13 cellular contexts compared by ENCODE assay signal in genomic region chr20:38723982-38724602, GRCh38. TPM values are rescaled to one million over a fixed set of nuclear protein-coding genes. Genes with fewer than 3 reads are reported as not detected.
DNase-seq lines count a peak whose midpoint lies in the region; ATAC-seq and TF ChIP-seq lines count a peak whose summit lies in the region.
"Had no signal": no experiment of that assay in that cellular context is flagged by ENCODE, and none has a peak within 500 bp of the region (broad histone marks: within the 10 kb centered on the region; RNA-seq: fewer than 3 reads in every experiment).

Gene SLC32A1, plus strand, starts transcription at chr20:38724486. Its CDS starts 239 bp downstream, at chr20:38724725.

- H3K36me3 ChIP-seq in CD8-positive, alpha-beta memory T cell (ENCODE audit: insufficient read depth, low read length): no peaks in the 10 kb centered on the region
- H3K36me3 ChIP-seq in naive thymus-derived CD4-positive, alpha-beta T cell (ENCODE audit: control insufficient read depth in 2 of 3, insufficient read depth in 3 of 3, low read length in 3 of 3): no peaks in the 10 kb centered on the region

- no peaks in the 10 kb centered on the region for H3K36me3 Mint-ChIP-seq in CD8-positive, alpha-beta memory T cell
- H3K36me3 Mint-ChIP-seq in activated naive CD8-positive, alpha-beta T cell: no peaks in the 10 kb centered on the region
- H3K36me3 Mint-ChIP-seq in naive thymus-derived CD4-positive, alpha-beta T cell: peaks cover 0 to 8% (median 0%) of the 10 kb centered on the region in 5 donors

- H3K4me1 Mint-ChIP-seq in CD8-positive, alpha-beta memory T cell: peaks cover 36 to 46% (median 42%) of the 10 kb centered on the region in 3 donors
- H3K4me1 Mint-ChIP-seq in activated naive CD8-positive, alpha-beta T cell (ENCODE audit: low read depth): peaks cover 39% of the 10 kb centered on the region
- peaks cover 39 to 52% (median 44%) of the 10 kb centered on the region in 7 donors for H3K4me1 Mint-ChIP-seq in naive thymus-derived CD4-positive, alpha-beta T cell

- ATAC-seq in naive thymus-derived CD4-positive, alpha-beta T cell: no peak
- ATAC-seq in HG03045 (IDR thresholded peaks at IDR 0.05; ENCODE audit: unreplicated experiment) (no peak), HG02571 (IDR thresholded peaks at IDR 0.05; ENCODE audit: unreplicated experiment) (no peak)
- ATAC-seq: HCT116 had no signal

- CTCF ChIA-PET in CD8-positive, alpha-beta memory T cell (lab: Charles Lee): no interaction called here
- CTCF ChIA-PET in HEK293T (lab: Yijun Ruan, JAX): interaction anchor here (0.5 to 3.1 kb wide), 3 partner anchors 66 to 103 kb away, joined by 3 to 7 read pairs (median 5); no protein-coding TSS in a partner anchor
- CTCF ChIA-PET in naive thymus-derived CD4-positive, alpha-beta T cell (lab: Charles Lee): interaction anchor here (1.1 kb wide), 1 partner anchor 91 kb away, joined by 3 read pairs; no protein-coding TSS in a partner anchor

- H3K27me3 ChIP-seq in CD8-positive, alpha-beta memory T cell (ENCODE audit: insufficient read depth, low read length, poor library complexity, severe bottlenecking): peaks cover 83% of the 10 kb centered on the region
- H3K27me3 ChIP-seq in naive thymus-derived CD4-positive, alpha-beta T cell (ENCODE audit: control insufficient read depth in 2 of 2, insufficient read depth in 2 of 2, low read length in 2 of 2): peaks cover 23 to 31% of the 10 kb centered on the region in 2 donors

- no peak within 1 kb of the TSS for H3K27ac ChIP-seq in CD8-positive, alpha-beta memory T cell (ENCODE audit: low read depth, low read length)
- no peak within 1 kb of the TSS for H3K27ac ChIP-seq in naive thymus-derived CD4-positive, alpha-beta T cell (ENCODE audit: low read depth, low read length)

- H3K4me3 Mint-ChIP-seq in CD8-positive, alpha-beta memory T cell: peak within 1 kb of the TSS; percentile 50 to 66 (median 59)
- H3K4me3 Mint-ChIP-seq in activated naive CD8-positive, alpha-beta T cell: peak within 1 kb of the TSS; percentile 55
- H3K4me3 Mint-ChIP-seq in naive thymus-derived CD4-positive, alpha-beta T cell: peak within 1 kb of the TSS; percentile 29 to 74 (median 51)

- intact Hi-C loops in naive thymus-derived CD4-positive, alpha-beta T cell (cut with micrococcal nuclease): no loop called here

- peaks cover 0 to 10% (median 5%) of the 10 kb centered on the region in 5 donors for H3K9me3 Mint-ChIP-seq in CD8-positive, alpha-beta memory T cell
- no peaks in the 10 kb centered on the region for H3K9me3 Mint-ChIP-seq in activated naive CD8-positive, alpha-beta T cell (ENCODE audit: low read depth)
- peaks cover 0 to 12% (median 0%) of the 10 kb centered on the region in 11 donors for H3K9me3 Mint-ChIP-seq in naive thymus-derived CD4-positive, alpha-beta T cell

- peaks cover 67 to 82% of the 10 kb centered on the region in 2 donors for H3K27me3 Mint-ChIP-seq in CD8-positive, alpha-beta memory T cell
- peaks cover 64% of the 10 kb centered on the region for H3K27me3 Mint-ChIP-seq in activated naive CD8-positive, alpha-beta T cell
- H3K27me3 Mint-ChIP-seq in naive thymus-derived CD4-positive, alpha-beta T cell: peaks cover 73 to 93% (median 86%) of the 10 kb centered on the region in 5 donors

- POLR2A ChIA-PET in CD8-positive, alpha-beta memory T cell (lab: Charles Lee): no interaction called here
- POLR2A ChIA-PET in HEK293T (lab: Yijun Ruan, JAX): interaction anchor here (1.2 kb wide), 1 partner anchor 66 kb away, joined by 3 read pairs; no protein-coding TSS in a partner anchor
- POLR2A ChIA-PET in naive thymus-derived CD4-positive, alpha-beta T cell (lab: Charles Lee): no interaction called here

- no peak within 1 kb of the TSS for H3K4me3 ChIP-seq in CD8-positive, alpha-beta memory T cell (ENCODE audit: low read length)
- no peak within 1 kb of the TSS for H3K4me3 ChIP-seq in naive thymus-derived CD4-positive, alpha-beta T cell (ENCODE audit: low read length)

- peak within 1 kb of the TSS in 5 of 8 donors; percentile 3 to 75 (median 21) for H3K27ac Mint-ChIP-seq in CD8-positive, alpha-beta memory T cell
- H3K27ac Mint-ChIP-seq in activated naive CD8-positive, alpha-beta T cell: no peak within 1 kb of the TSS
- H3K27ac Mint-ChIP-seq in naive thymus-derived CD4-positive, alpha-beta T cell: peak within 1 kb of the TSS in 2 of 9 donors; percentile 45 to 80

- no peak for DNase-seq in CD8-positive, alpha-beta memory T cell
- DNase-seq in HEK293T (ENCODE audit: extremely low spot score): peak; percentile 45
- DNase-seq in naive thymus-derived CD4-positive, alpha-beta T cell: peak in 1 of 9 donors; percentile 23
- no peak for DNase-seq in OCI-M1 (lab: John Stamatoyannopoulos, UW)
- DNase-seq in Kasumi-1 (lab: John Stamatoyannopoulos, UW): no peak
- DNase-seq: aorta, hippocampal formation had no signal

- H3K9me3 ChIP-seq in CD8-positive, alpha-beta memory T cell (ENCODE audit: low read length): no peaks in the 10 kb centered on the region
- no peaks in the 10 kb centered on the region for H3K9me3 ChIP-seq in naive thymus-derived CD4-positive, alpha-beta T cell (ENCODE audit: control insufficient read depth in 2 of 3, low read length in 3 of 3)

- peaks cover 37% of the 10 kb centered on the region for H3K4me1 ChIP-seq in CD8-positive, alpha-beta memory T cell (ENCODE audit: insufficient read depth, low read length)
- peaks cover 10 to 28% of the 10 kb centered on the region in 2 donors for H3K4me1 ChIP-seq in naive thymus-derived CD4-positive, alpha-beta T cell (ENCODE audit: control insufficient read depth in 2 of 2, insufficient read depth in 2 of 2, low read length in 2 of 2)

TF ChIP-seq in HEK293T, 16 proteins besides CTCF, POLR2A, EP300 and RAD21:
- TF ChIP-seq CTBP1 (IDR thresholded peaks at IDR 0.05; ENCODE audit: borderline replicate concordance) (no peak), TARDBP (IDR thresholded peaks at IDR 0.05) (no peak), NFRKB (IDR thresholded peaks at IDR 0.05) (no peak), ELF4 (IDR thresholded peaks at IDR 0.05) (no peak), LEF1 (IDR thresholded peaks at IDR 0.05; ENCODE audit: borderline replicate concordance) (no peak), L3MBTL2 (conservative IDR thresholded peaks at IDR 0.05) (no peak), ARNT (IDR thresholded peaks at IDR 0.05) (no peak), HDGF (IDR thresholded peaks at IDR 0.05; ENCODE audit: borderline replicate concordance) (no peak)
- TF ChIP-seq, protein P1, sequence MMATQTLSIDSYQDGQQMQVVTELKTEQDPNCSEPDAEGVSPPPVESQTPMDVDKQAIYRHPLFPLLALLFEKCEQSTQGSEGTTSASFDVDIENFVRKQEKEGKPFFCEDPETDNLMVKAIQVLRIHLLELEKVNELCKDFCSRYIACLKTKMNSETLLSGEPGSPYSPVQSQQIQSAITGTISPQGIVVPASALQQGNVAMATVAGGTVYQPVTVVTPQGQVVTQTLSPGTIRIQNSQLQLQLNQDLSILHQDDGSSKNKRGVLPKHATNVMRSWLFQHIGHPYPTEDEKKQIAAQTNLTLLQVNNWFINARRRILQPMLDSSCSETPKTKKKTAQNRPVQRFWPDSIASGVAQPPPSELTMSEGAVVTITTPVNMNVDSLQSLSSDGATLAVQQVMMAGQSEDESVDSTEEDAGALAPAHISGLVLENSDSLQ (IDR thresholded peaks at IDR 0.05): no peak

RNA-seq across cellular contexts. Expression of gene SLC32A1, which starts in this region (rescaled TPM):
- total RNA-seq in CD8-positive, alpha-beta memory T cell: not detected
- polyA plus RNA-seq in CD8-positive, alpha-beta memory T cell: not detected
- under 1 TPM in 2 of 5 experiments, not detected in 3; 0.19 to 0.24 TPM for total RNA-seq in naive thymus-derived CD4-positive, alpha-beta T cell
- not detected for polyA plus RNA-seq in naive thymus-derived CD4-positive, alpha-beta T cell
- total RNA-seq: aorta, LHCN-M2, renal cortical epithelial cell had no signal
- polyA plus RNA-seq: aorta had no signal
